ENCODE assay signal across 33 cellular contexts in the genomic region with DNA sequence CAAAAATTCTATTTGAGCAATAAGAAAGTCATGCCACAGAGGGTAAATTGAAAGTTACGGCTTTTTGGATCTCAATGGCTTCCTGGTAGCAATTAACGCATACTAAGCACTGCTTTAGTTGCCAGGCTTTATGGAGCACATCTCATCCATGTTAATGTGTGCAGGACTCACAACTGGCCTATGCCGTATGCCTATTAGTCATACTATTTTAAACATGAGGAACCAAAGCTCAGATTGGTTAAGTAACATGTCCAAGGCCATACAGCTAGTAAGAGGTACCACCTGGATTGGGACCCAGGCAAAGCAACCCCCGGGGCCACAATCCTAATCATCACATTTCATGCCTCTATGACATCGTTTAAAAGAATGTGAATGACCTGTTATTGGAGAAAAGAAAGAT. TPM values are rescaled to one million over a fixed set of nuclear protein-coding genes. Genes with fewer than 3 reads are reported as not detected.
"Had no signal": no experiment of that assay in that cellular context is flagged by ENCODE, and none has a peak within 500 bp of the region (broad histone marks: within the 10 kb centered on the region; RNA-seq: fewer than 3 reads in every experiment).

No MANE protein-coding gene starts in this region.

- H3K27ac ChIP-seq: SJCRH30, SK-N-MC had no signal

- H3K36me3 ChIP-seq: MG63, SJCRH30 had no signal

- H3K4me1 ChIP-seq: SJCRH30 had no signal

- ATAC-seq: activated CD4-positive, alpha-beta T cell treated with anti-CD3 and anti-CD28 coated beads for 36 hours; activated CD4-positive, CD25-positive, alpha-beta regulatory T cell treated with anti-CD3 and anti-CD28 coated beads, Interleukin-2, amount 50 U/mL, for 24 hours; activated naive CD8-positive, alpha-beta T cell treated with anti-CD3 and anti-CD28 coated beads, Interleukin-2, amount 50 U/mL, for 24 hours; activated T-cell treated with anti-CD3 and anti-CD28 coated beads, Interleukin-2, amount 50 U/mL, for 4 hours; Panc1; WTC11 had no signal

- H3K27me3 ChIP-seq: MG63, SJCRH30 had no signal

- FAIRE-seq: TTC549 had no signal

- H3K4me3 ChIP-seq: MG63, SJCRH30, SK-N-MC had no signal

- DNase-seq: activated CD4-positive, alpha-beta T cell treated with anti-CD3 and anti-CD28 coated beads for 36 hours; activated CD4-positive, alpha-beta T cell treated with anti-CD3 and anti-CD28 coated beads, Interleukin-2, amount 10 ng/mL, durations not matched to agents 7 days and 5 days; activated CD4-positive, alpha-beta T cell treated with anti-CD3 and anti-CD28 coated beads, Interleukin-2, amount 50 U/mL, for 48 hours; activated CD8-positive, alpha-beta memory T cell treated with anti-CD3 and anti-CD28 coated beads, Interleukin-2, amount 50 U/mL, for 4 hours; activated naive CD4-positive, alpha-beta T cell treated with anti-CD3 and anti-CD28 coated beads, Interleukin-2, amount 10 ng/mL, durations not matched to agents 7 days and 5 days; activated naive CD8-positive, alpha-beta T cell treated with anti-CD3 and anti-CD28 coated beads, Interleukin-2, amount 50 U/mL, for 24 hours; activated T-cell treated with anti-CD3 and anti-CD28 coated beads for 4 hours; activated T-cell treated with anti-CD3 and anti-CD28 coated beads, Interleukin-2, amount 50 U/mL, for 4 hours; anterior cingulate cortex; central memory CD4-positive, alpha-beta T cell; Kasumi-1; KG1; MG63; MV-4-11; NCI-H1092; NCI-H1436 treated with DMSO at 0.1 percent for 48 hours; NCI-H1694 treated with DMSO at 0.1 percent for 48 hours; NCI-H2029; NCI-H2107; NCI-H2171; NCI-H2227 treated with DMSO at 0.1 percent for 48 hours; NCI-H446; NCI-H510A treated with DMSO at 0.1 percent for 48 hours; NCI-H526 treated with DMSO at 0.1 percent for 48 hours; NCI-H774; SHP77; SJCRH30 had no signal

- H3K9me3 ChIP-seq: MG63, SJCRH30 had no signal

RNA-seq across cellular contexts. Expression of gene DAPP1, which starts 17.1 kb away (rescaled TPM):
- total RNA-seq: RPMI7951, WTC11 had no signal
